ENCODE assay signal across 8 cellular contexts in the genomic region with DNA sequence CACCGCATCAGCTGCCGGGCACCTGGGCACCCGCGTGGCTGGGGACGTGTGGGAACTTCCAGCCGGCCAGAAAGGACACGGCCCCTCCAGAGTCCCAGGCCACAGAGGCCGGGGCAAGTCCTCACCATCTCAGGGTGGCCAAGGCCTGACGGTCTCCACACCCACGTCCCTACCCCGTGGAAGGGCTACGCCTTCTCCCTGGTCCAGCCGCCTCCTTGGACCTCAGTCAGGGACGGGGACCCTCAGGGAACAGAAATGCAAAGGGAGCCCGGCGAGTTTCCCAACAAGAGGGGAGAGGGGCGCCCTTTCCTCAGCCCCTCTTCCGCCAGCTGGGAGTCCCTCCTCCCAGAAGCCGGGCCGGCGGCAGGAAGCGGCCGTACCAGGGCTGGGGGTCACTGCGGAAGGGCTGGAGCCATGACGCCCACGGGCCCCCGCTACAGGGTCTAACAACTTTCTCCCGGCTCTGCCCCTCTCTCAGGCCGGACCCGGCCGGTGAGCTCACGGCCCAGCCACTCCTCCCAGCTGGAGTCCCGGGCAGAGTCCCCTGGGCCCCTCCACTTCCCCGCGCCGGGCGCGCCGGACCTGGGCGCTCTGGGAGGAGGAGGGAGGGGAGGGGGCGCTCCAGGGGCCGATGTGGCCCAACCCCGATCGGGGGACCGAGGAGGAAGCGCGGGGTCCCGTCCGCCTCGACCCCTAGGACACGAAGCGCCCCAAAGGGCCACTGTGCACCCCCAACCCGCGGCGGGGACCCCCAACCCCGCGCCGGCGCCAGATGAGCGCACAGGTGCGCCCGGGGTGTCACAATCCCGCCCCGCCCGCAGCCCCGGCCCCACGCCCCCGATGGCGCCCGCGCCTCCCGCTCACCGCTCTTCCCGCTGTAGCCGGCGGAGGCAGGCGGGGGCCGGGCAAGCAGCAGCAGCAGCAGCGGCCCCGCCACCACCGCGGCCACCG. TPM values are rescaled to one million over a fixed set of nuclear protein-coding genes. Genes with fewer than 3 reads are reported as not detected.
DNase-seq lines count a peak whose midpoint lies in the region; ATAC-seq and TF ChIP-seq lines count a peak whose summit lies in the region.

No MANE protein-coding gene starts in this region.

- H3K79me1 ChIP-seq in IMR-90 (ENCODE audit: low read depth in 1 of 2, low read length in 2 of 2): peaks cover 13 to 29% of the 10 kb centered on the region in 2 experiments; a peak in 3 of 4 replicates

- ATAC-seq in GM19351 (IDR thresholded peaks at IDR 0.05; ENCODE audit: unreplicated experiment): peak; percentile 31
- ATAC-seq in IMR-90 (ENCODE audit: low read depth): peak; percentile 72
- ATAC-seq in stimulated activated effector memory CD8-positive, alpha-beta T cell treated with anti-CD3 and anti-CD28 coated beads, Interleukin-12 subunit alpha, Interleukin-12 subunit beta, amount 100 ng/mL, for 72 hours: peak; percentile 69

- peak overlapping the region; percentile 62; the same call in 1 of the 2 replicates for H3K14ac ChIP-seq in IMR-90 (replicated peaks; ENCODE audit: low read depth, low read length)

- no peaks in the 10 kb centered on the region for H3K9me3 Mint-ChIP-seq in stimulated activated effector memory CD8-positive, alpha-beta T cell treated with anti-CD3 and anti-CD28 coated beads, Interleukin-12 subunit alpha, Interleukin-12 subunit beta, amount 100 ng/mL, for 72 hours

- no peaks in the 10 kb centered on the region; the same call in 1 of the 2 replicates for H3K27me3 ChIP-seq in BLaER1
- H3K27me3 ChIP-seq in IMR-90 (ENCODE audit: control insufficient read depth, insufficient read depth, low read length): no peaks in the 10 kb centered on the region
- no peaks in the 10 kb centered on the region for H3K27me3 ChIP-seq in adipocyte (replicated peaks; ENCODE audit: control insufficient read depth, insufficient read depth, low read length)
- peaks cover 15% of the 10 kb centered on the region for H3K27me3 ChIP-seq in iPS-20b (ENCODE audit: insufficient read depth, low read length)

- in situ Hi-C loops in IMR-90 (cut with MboI; ENCODE audit: low sequenced_read_pairs): no loop called here

- peak overlapping the region; percentile 65; the same call in 1 of the 2 replicates for H3K4ac ChIP-seq in IMR-90 (ENCODE audit: low read depth, low read length)

- BruUV-seq in IMR-90 (replicated peaks; lab: Mats Ljungman, UMichigan): no TSS peak

- no peak overlapping the region for H3K27ac Mint-ChIP-seq in stimulated activated effector memory CD8-positive, alpha-beta T cell treated with anti-CD3 and anti-CD28 coated beads, Interleukin-12 subunit alpha, Interleukin-12 subunit beta, amount 100 ng/mL, for 72 hours

- intact Hi-C loops in IMR-90 (cut with micrococcal nuclease): no loop called here

- no peaks in the 10 kb centered on the region for H3K36me3 Mint-ChIP-seq in stimulated activated effector memory CD8-positive, alpha-beta T cell treated with anti-CD3 and anti-CD28 coated beads, Interleukin-12 subunit alpha, Interleukin-12 subunit beta, amount 100 ng/mL, for 72 hours

- H2BK120ac ChIP-seq in IMR-90 (ENCODE audit: low read depth, low read length): 0 out of 2 replicates have a peak overlapping the region, but pooled peaks have one; percentile 8

- H3K9me3 ChIP-seq in BLaER1: no peaks in the 10 kb centered on the region
- H3K9me3 ChIP-seq in IMR-90 (ENCODE audit: control insufficient read depth, insufficient read depth, low read length): no peaks in the 10 kb centered on the region
- H3K9me3 ChIP-seq in adipocyte (ENCODE audit: control insufficient read depth, low read length): no peaks in the 10 kb centered on the region
- no peaks in the 10 kb centered on the region for H3K9me3 ChIP-seq in iPS-20b (ENCODE audit: insufficient read depth, low read depth, low read length)

- dilution Hi-C loops in IMR-90 (cut with HindIII; ENCODE audit: low sequenced_read_pairs, unreplicated experiment): no loop called here

- no peak for TF ChIP-seq CTCF in IMR-90 (conservative IDR thresholded peaks at IDR 0.05; ENCODE audit: low read depth, low read length)

- peak overlapping the region; percentile 78 for H3K27ac ChIP-seq in BLaER1
- H3K27ac ChIP-seq in IMR-90 (ENCODE audit: insufficient read depth, low read length): peak overlapping the region; percentile 82
- H3K27ac ChIP-seq in iPS-20b (ENCODE audit: low read length): peak overlapping the region; percentile 47

- H2BK20ac ChIP-seq in IMR-90 (ENCODE audit: low read depth, low read length): no peak overlapping the region

- H2AFZ ChIP-seq in IMR-90 (replicated peaks; ENCODE audit: low read length, poor library complexity): peak overlapping the region; percentile 88

- H3K4me1 ChIP-seq in BLaER1: peaks cover 49% of the 10 kb centered on the region
- H3K4me1 ChIP-seq in IMR-90 (ENCODE audit: control insufficient read depth, insufficient read depth, low read length): peaks cover 2% of the 10 kb centered on the region; the same call in 1 of the 2 replicates
- H3K4me1 ChIP-seq in adipocyte (ENCODE audit: control insufficient read depth, insufficient read depth, low read length): peaks cover 3% of the 10 kb centered on the region
- H3K4me1 ChIP-seq in iPS-20b (ENCODE audit: insufficient read depth, low read length): peaks cover 22% of the 10 kb centered on the region; the same call in 1 of the 2 replicates

- H3K18ac ChIP-seq in IMR-90 (ENCODE audit: low read depth, low read length): no peak overlapping the region

- 4% methylated on average over 15 of the region's 83 CpGs; no CpG with 5 or more reads in 1 of the 2 experiments for WGBS in IMR-90 (ENCODE audit: extremely low coverage in 2 of 2, insufficient read length in 1 of 2), 2 experiments

- peak overlapping the region; percentile 62 for H2BK5ac ChIP-seq in IMR-90 (ENCODE audit: low read depth, low read length, poor library complexity, severe bottlenecking)

- POLR2A ChIA-PET in IMR-90 (lab: Charles Lee; ENCODE audit: unreplicated experiment): interaction anchor here (0.6 kb wide), 1 partner anchor 13 kb away, joined by 5 read pairs; no protein-coding TSS in a partner anchor

- H2AK5ac ChIP-seq in IMR-90 (ENCODE audit: low read depth, low read length): peak overlapping the region; percentile 84

- H4K5ac ChIP-seq in IMR-90 (ENCODE audit: low read depth, low read length): no peak overlapping the region

- no peak overlapping the region for H4K91ac ChIP-seq in IMR-90 (ENCODE audit: insufficient read depth, low read depth, low read length)

- peak overlapping the region; percentile 89 for H3K4me3 ChIP-seq in BLaER1
- H3K4me3 ChIP-seq in IMR-90 (ENCODE audit: insufficient read depth, low read depth, low read length): peak overlapping the region; percentile 88
- H3K4me3 ChIP-seq in adipocyte (ENCODE audit: low read length): peak overlapping the region; percentile 83
- H3K4me3 ChIP-seq in iPS-20b (ENCODE audit: low read length): peak overlapping the region; percentile 84

- peak overlapping the region; percentile 94 for H2AK9ac ChIP-seq in IMR-90 (replicated peaks; ENCODE audit: low read depth, low read length, poor library complexity)

- H3K36me3 ChIP-seq in BLaER1 (peaks cover 18% of the 10 kb centered on the region), IMR-90 (ENCODE audit: control insufficient read depth, insufficient read depth, low read length) (peaks cover 12% of the 10 kb centered on the region), adipocyte (ENCODE audit: control insufficient read depth, insufficient read depth, low read length, severe bottlenecking) (peaks cover 6% of the 10 kb centered on the region), iPS-20b (ENCODE audit: insufficient read depth, low read depth, low read length) (peaks cover 12% of the 10 kb centered on the region)

- DNase-seq in IMR-90 (peak; percentile 10), adipocyte (ENCODE audit: low read depth) (peak; percentile 69), NCI-H1105 treated with DMSO at 0.1 percent for 48 hours (lab: John Stamatoyannopoulos, UW) (no peak), SKM-1 treated with dmso at 0.1 percent for 144 hours (lab: John Stamatoyannopoulos, UW; ENCODE audit: unreplicated experiment) (no peak)
- DNase-seq in stimulated activated effector memory CD8-positive, alpha-beta T cell treated with anti-CD3 and anti-CD28 coated beads, Interleukin-12 subunit alpha, Interleukin-12 subunit beta, amount 100 ng/mL, for 72 hours (ENCODE audit: low spot score in 2 of 2): no peak

- H3K9me1 ChIP-seq in IMR-90 (ENCODE audit: insufficient read depth, low read length): no peaks in the 10 kb centered on the region

- no peak overlapping the region; the same call in none of the 2 replicates for H3K56ac ChIP-seq in IMR-90 (ENCODE audit: extremely low read depth, insufficient read depth, low read length)

- H3K4me3 Mint-ChIP-seq in stimulated activated effector memory CD8-positive, alpha-beta T cell treated with anti-CD3 and anti-CD28 coated beads, Interleukin-12 subunit alpha, Interleukin-12 subunit beta, amount 100 ng/mL, for 72 hours: peak overlapping the region; percentile 60

- H4K20me1 ChIP-seq in BLaER1 (peaks cover 34% of the 10 kb centered on the region), IMR-90 (ENCODE audit: insufficient read depth, low read length) (peaks cover 16% of the 10 kb centered on the region)

- H3K4me1 Mint-ChIP-seq in stimulated activated effector memory CD8-positive, alpha-beta T cell treated with anti-CD3 and anti-CD28 coated beads, Interleukin-12 subunit alpha, Interleukin-12 subunit beta, amount 100 ng/mL, for 72 hours: peaks cover 18% of the 10 kb centered on the region

- H4K8ac ChIP-seq in IMR-90 (ENCODE audit: low read depth in 2 of 2, low read length in 2 of 2): peak overlapping the region in 1 of 2 experiments; percentile 24; a peak in 1 of 4 replicates

- CTCF ChIA-PET in IMR-90 (lab: Yijun Ruan, JAX): no interaction called here

- no peak overlapping the region; the same call in 2 of the 3 replicates for H2BK15ac ChIP-seq in IMR-90 (ENCODE audit: low read depth, low read length)

- no peak for TF ChIP-seq POLR2A in IMR-90 (IDR thresholded peaks at IDR 0.05; ENCODE audit: low read depth, low read length)

- H3K4me2 ChIP-seq in BLaER1 (peak overlapping the region; percentile 100), IMR-90 (ENCODE audit: low read depth, low read length) (peak overlapping the region; percentile 95)

- no peak for TF ChIP-seq RAD21 in IMR-90 (IDR thresholded peaks at IDR 0.05; ENCODE audit: low read length)

- H3K9ac ChIP-seq in BLaER1 (peak overlapping the region; percentile 85), IMR-90 (ENCODE audit: low read depth, low read length) (peak overlapping the region; percentile 91), adipocyte (ENCODE audit: low read length) (peak overlapping the region; percentile 87), iPS-20b (ENCODE audit: low read depth, low read length) (peak overlapping the region; percentile 80; the same call in 1 of the 2 replicates)

- H3K23ac ChIP-seq in IMR-90 (ENCODE audit: low read depth, low read length): peak overlapping the region; percentile 86

RNA-seq across cellular contexts. Expression of a gene that starts 0.7 kb away (rescaled TPM):
- 49.1 and 56.1 TPM in 2 replicates for total RNA-seq in IMR-90 (2012; rRNA removed)
- polyA plus RNA-seq in IMR-90 (2012; rRNA removed): 124 and 125 TPM in 2 replicates
- 60.8 and 173 TPM in 2 replicates for polyA plus RNA-seq in IMR-90 (2012; cell fraction: cytosol; rRNA removed)
- 138 and 443 TPM in 2 replicates for polyA plus RNA-seq in IMR-90 (2012; cell fraction: nucleus; rRNA removed; ENCODE audit: low replicate concordance)

RNA-seq across cellular contexts. Expression of a gene that starts 10.8 kb away (rescaled TPM):
- total RNA-seq in IMR-90 (2012; rRNA removed): 104 and 106 TPM in 2 replicates
- 181 and 255 TPM in 2 replicates for polyA plus RNA-seq in IMR-90 (2012; rRNA removed)
- 224 and 350 TPM in 2 replicates for polyA plus RNA-seq in IMR-90 (2012; cell fraction: cytosol; rRNA removed)
- polyA plus RNA-seq in IMR-90 (2012; cell fraction: nucleus; rRNA removed; ENCODE audit: low replicate concordance): 81.5 and 129 TPM in 2 replicates

RNA-seq across cellular contexts. Expression of a gene that starts 15.9 kb away (rescaled TPM):
- 123 and 124 TPM in 2 replicates for total RNA-seq in IMR-90 (2012; rRNA removed)
- 288 and 406 TPM in 2 replicates for polyA plus RNA-seq in IMR-90 (2012; rRNA removed)
- polyA plus RNA-seq in IMR-90 (2012; cell fraction: cytosol; rRNA removed): 464 and 725 TPM in 2 replicates
- 233 and 407 TPM in 2 replicates for polyA plus RNA-seq in IMR-90 (2012; cell fraction: nucleus; rRNA removed; ENCODE audit: low replicate concordance)

RNA-seq across cellular contexts. Expression of a gene that starts 20.6 kb away (rescaled TPM):
- total RNA-seq in IMR-90 (2012; rRNA removed): 3.9 TPM in 2 replicates
- 26.7 and 29.6 TPM in 2 replicates for polyA plus RNA-seq in IMR-90 (2012; rRNA removed)
- 14.9 and 32.6 TPM in 2 replicates for polyA plus RNA-seq in IMR-90 (2012; cell fraction: cytosol; rRNA removed)
- 68.9 and 165 TPM in 2 replicates for polyA plus RNA-seq in IMR-90 (2012; cell fraction: nucleus; rRNA removed; ENCODE audit: low replicate concordance)

RNA-seq across cellular contexts. Expression of a gene that starts 28.6 kb away (rescaled TPM):
- 10.9 and 11.9 TPM in 2 replicates for total RNA-seq in IMR-90 (2012; rRNA removed)
- 14.2 and 15.1 TPM in 2 replicates for polyA plus RNA-seq in IMR-90 (2012; rRNA removed)
- polyA plus RNA-seq in IMR-90 (2012; cell fraction: cytosol; rRNA removed): 18.6 and 22.1 TPM in 2 replicates
- 19.0 and 28.1 TPM in 2 replicates for polyA plus RNA-seq in IMR-90 (2012; cell fraction: nucleus; rRNA removed; ENCODE audit: low replicate concordance)

Comparison
In these comparisons a context has a peak if more than half of its experiments do, and no peak if none do; other contexts are left out.
1. DNase-seq: peak in IMR-90 (single experiment) and adipocyte (single experiment); none in stimulated activated effector memory CD8-positive, alpha-beta T cell treated with anti-CD3 and anti-CD28 coated beads, Interleukin-12 subunit alpha, Interleukin-12 subunit beta, amount 100 ng/mL, for 72 hours (0 of 2), NCI-H1105 treated with DMSO at 0.1 percent for 48 hours (single experiment) and SKM-1 treated with dmso at 0.1 percent for 144 hours (single experiment).
2. Peak in every context shown above with its lines, with median percentiles within 50 percentile points of each other: H3K27ac ChIP-seq, H3K4me3 ChIP-seq, H3K9ac ChIP-seq and ATAC-seq.